24 cellular contexts compared by ENCODE assay signal in genomic region chr2:58508021-58508420, GRCh38.
"Had no signal": no experiment of that assay in that cellular context is flagged by ENCODE, and none has a peak within 500 bp of the region (broad histone marks: within the 10 kb centered on the region; RNA-seq: fewer than 3 reads in every experiment).

No MANE protein-coding gene starts in this region.

- DNase-seq: activated CD4-positive, alpha-beta memory T cell treated with anti-CD3 and anti-CD28 coated beads, Interleukin-2, amount 10 ng/mL, durations not matched to agents 7 days and 5 days; activated CD4-positive, alpha-beta T cell treated with anti-CD3 and anti-CD28 coated beads for 36 hours; activated CD4-positive, alpha-beta T cell treated with anti-CD3 and anti-CD28 coated beads, Interleukin-2, amount 50 U/mL, for 1 hour; activated CD4-positive, CD25-positive, alpha-beta regulatory T cell; activated gamma-delta T cell; activated naive CD4-positive, alpha-beta T cell treated with anti-CD3 and anti-CD28 coated beads, Interleukin-2, amount 10 ng/mL, durations not matched to agents 7 days and 5 days; activated naive CD8-positive, alpha-beta T cell treated with anti-CD3 and anti-CD28 coated beads for 36 hours; activated T-cell treated with anti-CD3 and anti-CD28 coated beads for 4 hours; activated T-cell treated with anti-CD3 and anti-CD28 coated beads, Interleukin-2, amount 50 U/mL, for 48 hours; Kasumi-1; KBM-7; NCI-H146; NCI-H1930; NCI-H2107; NCI-H2171 treated with DMSO at 0.1 percent for 48 hours; NCI-H345; NCI-H510A; NCI-H526 treated with DMSO at 0.1 percent for 48 hours; NCI-H82; T-cell; T-helper 2 cell; T1000 had no signal

- H3K4me1 Mint-ChIP-seq: activated CD4-positive, alpha-beta memory T cell treated with anti-CD3 and anti-CD28 coated beads, Interleukin-2, amount 10 ng/mL, durations not matched to agents 7 days and 5 days; activated CD4-positive, alpha-beta T cell treated with anti-CD3 and anti-CD28 coated beads for 36 hours; activated naive CD4-positive, alpha-beta T cell treated with anti-CD3 and anti-CD28 coated beads, Interleukin-2, amount 10 ng/mL, durations not matched to agents 7 days and 5 days; activated naive CD8-positive, alpha-beta T cell treated with anti-CD3 and anti-CD28 coated beads for 36 hours; activated T-helper 17 cell treated with anti-CD3 and anti-CD28 coated beads, Interleukin-2, amount 50 U/mL, for 72 hours; T-cell had no signal

- H3K36me3 Mint-ChIP-seq: activated naive CD4-positive, alpha-beta T cell treated with anti-CD3 and anti-CD28 coated beads, Interleukin-2, amount 10 ng/mL, durations not matched to agents 7 days and 5 days; activated naive CD8-positive, alpha-beta T cell treated with anti-CD3 and anti-CD28 coated beads for 36 hours; T-cell had no signal

- H3K27ac Mint-ChIP-seq: activated CD4-positive, alpha-beta memory T cell treated with anti-CD3 and anti-CD28 coated beads, Interleukin-2, amount 10 ng/mL, durations not matched to agents 7 days and 5 days; activated CD4-positive, alpha-beta T cell treated with anti-CD3 and anti-CD28 coated beads for 36 hours; activated naive CD4-positive, alpha-beta T cell treated with anti-CD3 and anti-CD28 coated beads, Interleukin-2, amount 10 ng/mL, durations not matched to agents 7 days and 5 days; activated naive CD8-positive, alpha-beta T cell treated with anti-CD3 and anti-CD28 coated beads for 36 hours; activated T-helper 17 cell treated with anti-CD3 and anti-CD28 coated beads, Interleukin-2, amount 50 U/mL, for 72 hours; T-cell had no signal

- H3K4me3 Mint-ChIP-seq: activated CD4-positive, alpha-beta memory T cell treated with anti-CD3 and anti-CD28 coated beads, Interleukin-2, amount 10 ng/mL, durations not matched to agents 7 days and 5 days; activated CD4-positive, alpha-beta T cell treated with anti-CD3 and anti-CD28 coated beads for 36 hours; activated naive CD4-positive, alpha-beta T cell treated with anti-CD3 and anti-CD28 coated beads, Interleukin-2, amount 10 ng/mL, durations not matched to agents 7 days and 5 days; activated naive CD8-positive, alpha-beta T cell treated with anti-CD3 and anti-CD28 coated beads for 36 hours; activated T-helper 17 cell treated with anti-CD3 and anti-CD28 coated beads, Interleukin-2, amount 50 U/mL, for 72 hours; T-cell had no signal

- ATAC-seq: activated CD4-positive, alpha-beta T cell treated with anti-CD3 and anti-CD28 coated beads for 36 hours; activated T-helper 17 cell treated with anti-CD3 and anti-CD28 coated beads, Interleukin-2, amount 50 U/mL, for 72 hours; Right ventricle myocardium inferior; T-cell had no signal

- H3K27me3 Mint-ChIP-seq: activated CD4-positive, alpha-beta T cell treated with anti-CD3 and anti-CD28 coated beads for 36 hours; activated naive CD4-positive, alpha-beta T cell treated with anti-CD3 and anti-CD28 coated beads, Interleukin-2, amount 10 ng/mL, durations not matched to agents 7 days and 5 days; activated naive CD8-positive, alpha-beta T cell treated with anti-CD3 and anti-CD28 coated beads for 36 hours; T-cell had no signal

- H3K9me3 Mint-ChIP-seq: activated CD4-positive, alpha-beta memory T cell treated with anti-CD3 and anti-CD28 coated beads, Interleukin-2, amount 10 ng/mL, durations not matched to agents 7 days and 5 days; activated naive CD4-positive, alpha-beta T cell treated with anti-CD3 and anti-CD28 coated beads, Interleukin-2, amount 10 ng/mL, durations not matched to agents 7 days and 5 days; activated naive CD8-positive, alpha-beta T cell treated with anti-CD3 and anti-CD28 coated beads for 36 hours; activated T-helper 17 cell treated with anti-CD3 and anti-CD28 coated beads, Interleukin-2, amount 50 U/mL, for 72 hours; T-cell had no signal
